2 cellular contexts compared by ENCODE assay signal in genomic region chr7:151384776-151385625, GRCh38.
TF ChIP-seq lines count a peak whose summit lies in the region.

No MANE protein-coding gene starts in this region.

TF ChIP-seq in SK-N-SH treated with all-trans-retinoic acid at 6 μM for 48 hours, 23 proteins besides CTCF, POLR2A, EP300 and RAD21 (continued from another document):
- TF ChIP-seq ESRRG (CRISPR knock-in tag; IDR thresholded peaks at IDR 0.05) (no peak), BACH2 (CRISPR knock-in tag; IDR thresholded peaks at IDR 0.05; ENCODE audit: borderline replicate concordance) (no peak), GLIS3 (CRISPR knock-in tag; IDR thresholded peaks at IDR 0.05) (no peak), PATZ1 (CRISPR knock-in tag; IDR thresholded peaks at IDR 0.05; ENCODE audit: borderline replicate concordance) (no peak), ZFP30 (CRISPR knock-in tag; IDR thresholded peaks at IDR 0.05) (no peak), ZNF8 (CRISPR knock-in tag; IDR thresholded peaks at IDR 0.05) (no peak), ZNF70 (CRISPR knock-in tag; IDR thresholded peaks at IDR 0.05) (no peak), CSDC2 (CRISPR knock-in tag; IDR thresholded peaks at IDR 0.05) (no peak), RARB (CRISPR knock-in tag; IDR thresholded peaks at IDR 0.05) (no peak), OSR1 (CRISPR knock-in tag; IDR thresholded peaks at IDR 0.05) (no peak), ARNTL (CRISPR knock-in tag; IDR thresholded peaks at IDR 0.05; ENCODE audit: borderline replicate concordance, low read depth) (no peak), ZNF565 (CRISPR knock-in tag; conservative IDR thresholded peaks at IDR 0.05; ENCODE audit: low read depth) (no peak)

TF ChIP-seq in SK-N-SH, 30 proteins besides CTCF, POLR2A, EP300 and RAD21 (continued from another document):
- TF ChIP-seq ZBTB33 (IDR thresholded peaks at IDR 0.05; ENCODE audit: borderline replicate concordance, low read depth) (no peak), TAF1 (IDR thresholded peaks at IDR 0.05; ENCODE audit: borderline replicate concordance, low read depth, low read length) (no peak), YY1 (IDR thresholded peaks at IDR 0.05; ENCODE audit: low read depth) (no peak)
